8 cellular contexts compared by ENCODE assay signal in the genomic region with DNA sequence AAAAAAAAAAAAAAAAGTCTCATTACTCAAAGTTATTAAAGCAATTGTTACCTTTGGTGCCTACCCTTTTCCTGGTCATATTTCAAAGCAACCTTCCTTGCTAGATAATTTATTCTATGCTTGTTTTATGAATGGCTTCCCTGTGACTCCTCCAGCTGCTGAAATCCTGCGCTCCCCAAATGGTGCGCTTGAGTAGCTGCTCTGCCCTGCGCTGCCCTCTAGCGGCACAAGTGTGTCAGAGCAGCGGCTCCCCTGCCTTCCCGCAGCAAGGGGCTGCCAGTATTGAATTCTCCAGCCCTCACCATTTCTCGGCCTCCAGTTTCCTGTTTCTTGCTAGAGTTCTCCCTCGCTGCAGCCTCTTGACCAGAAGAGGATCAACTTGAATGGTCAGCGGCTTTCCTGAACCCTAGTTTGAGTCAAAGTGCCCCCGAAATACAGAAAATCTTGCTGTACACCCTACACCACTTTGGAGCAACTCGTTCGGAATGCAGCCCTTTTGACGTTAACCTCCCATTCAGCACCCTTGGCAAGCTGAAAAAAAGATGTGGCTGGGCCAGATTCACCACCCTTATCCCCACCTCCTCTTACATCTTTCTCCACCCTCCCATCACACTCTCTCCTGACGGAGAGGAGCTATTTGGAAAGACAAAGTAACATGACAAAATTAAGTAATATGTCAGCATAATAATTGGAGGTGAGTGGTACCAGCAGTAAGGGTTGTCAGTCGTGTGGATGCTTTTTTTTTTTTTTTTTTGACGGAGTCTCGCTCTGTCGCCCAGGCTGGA.
DNase-seq lines count a peak whose midpoint lies in the region; ATAC-seq lines count a peak whose summit lies in the region.

No MANE protein-coding gene starts in this region.

- DNase-seq in CD1c-positive myeloid dendritic cell (ENCODE audit: extremely low spot score) (peak; percentile 84), NCI-H748 treated with DMSO at 0.1 percent for 48 hours (lab: John Stamatoyannopoulos, UW) (peak; percentile 80), dermis microvascular lymphatic vessel endothelial cell (ENCODE audit: low read depth in 2 of 2) (peak; percentile 39 to 69), medulla oblongata (ENCODE audit: extremely low spot score) (peak; percentile 88)
- DNase-seq in activated CD4-positive, alpha-beta T cell treated with anti-CD3 and anti-CD28 coated beads, Interleukin-2, amount 50 U/mL, for 48 hours, result peak; percentile 80 to 82
- peak; percentile 57 to 59 for DNase-seq in stimulated activated CD8-positive, alpha-beta memory T cell treated with anti-CD3 and anti-CD28 coated beads, Interleukin-15, amount 100 ng/mL, for 48 hours (ENCODE audit: low read depth in 2 of 2)

- ATAC-seq in GM19351 (IDR thresholded peaks at IDR 0.05; ENCODE audit: unreplicated experiment), result peak; percentile 87
- peak; percentile 68 for ATAC-seq in HG03457 (IDR thresholded peaks at IDR 0.05; ENCODE audit: unreplicated experiment)

Comparison
In these comparisons a context has a peak if more than half of its experiments do, and no peak if none do; other contexts are left out.
1. Peak in every context shown above with its lines: DNase-seq and ATAC-seq.